11 cellular contexts compared by ENCODE assay signal in the genomic region with DNA sequence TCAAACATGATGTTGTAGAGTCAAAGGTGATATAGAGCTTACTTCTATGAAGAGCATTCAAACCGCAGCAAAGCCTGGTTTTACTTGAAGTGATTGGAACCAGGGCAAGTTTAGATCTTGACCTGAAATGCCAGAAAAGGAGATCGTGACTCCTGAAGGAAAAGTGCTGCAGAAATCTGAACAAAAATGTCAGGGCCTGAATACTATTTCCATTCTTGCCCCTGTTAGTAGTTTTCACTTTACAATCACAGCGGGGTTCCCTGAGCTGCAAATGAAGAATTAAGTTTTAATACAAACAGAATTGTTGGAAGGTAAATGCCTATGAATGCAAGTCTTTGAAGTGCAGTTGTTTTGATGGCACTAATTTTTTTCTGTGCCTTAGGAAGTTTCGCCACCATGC. TPM values are rescaled to one million over a fixed set of nuclear protein-coding genes. Genes with fewer than 3 reads are reported as not detected.
DNase-seq lines count a peak whose midpoint lies in the region; ATAC-seq and TF ChIP-seq lines count a peak whose summit lies in the region.
"Had no signal": no experiment of that assay in that cellular context is flagged by ENCODE, and none has a peak within 500 bp of the region (broad histone marks: within the 10 kb centered on the region; RNA-seq: fewer than 3 reads in every experiment).

No MANE protein-coding gene starts in this region.

- DNase-seq in breast epithelium (ENCODE audit: low spot score in 2 of 2) (no peak), MCF 10A (ENCODE audit: unreplicated experiment) (no peak), choroid plexus epithelial cell (ENCODE audit: low read depth) (peak; percentile 26), mesenchymal stem cell (no peak), type B pancreatic cell (ENCODE audit: extremely low spot score, unreplicated experiment) (no peak), T-helper 2 cell (no peak), islet precursor cell (no peak)
- DNase-seq: gastrocnemius medialis, retina had no signal

- TF ChIP-seq POLR2A in breast epithelium (IDR thresholded peaks at IDR 0.05), result no peak

- H3K27ac Mint-ChIP-seq in MCF 10A (ENCODE audit: low read depth, unreplicated experiment) (no peak overlapping the region), type B pancreatic cell (no peak overlapping the region)

- TF ChIP-seq CTCF in breast epithelium (IDR thresholded peaks at IDR 0.05) (no peak), MCF 10A (IDR thresholded peaks at IDR 0.05; ENCODE audit: unreplicated experiment) (no peak), choroid plexus epithelial cell (conservative IDR thresholded peaks at IDR 0.05; ENCODE audit: low read depth, low read length) (no peak), type B pancreatic cell (conservative IDR thresholded peaks at IDR 0.05) (no peak)

- H2AFZ ChIP-seq in mesenchymal stem cell (ENCODE audit: low read depth, low read length), result no peak overlapping the region

- no peak overlapping the region for H2BK120ac ChIP-seq in mesenchymal stem cell (ENCODE audit: low read depth, low read length)

- peaks cover 9% of the 10 kb centered on the region for H3K79me1 ChIP-seq in mesenchymal stem cell (replicated peaks; ENCODE audit: low read length, poor library complexity, severe bottlenecking)

- no TSS peak for BruUV-seq in MCF 10A (replicated peaks; lab: Mats Ljungman, UMichigan)

- no peak overlapping the region for H3K18ac ChIP-seq in mesenchymal stem cell (ENCODE audit: low read depth in 1 of 2, low read length in 2 of 2)

- no peak overlapping the region for H3K4ac ChIP-seq in mesenchymal stem cell (ENCODE audit: low read depth in 1 of 2, low read length in 2 of 2)

- no peak overlapping the region for H2BK5ac ChIP-seq in mesenchymal stem cell (ENCODE audit: low read depth, low read length, poor library complexity, severe bottlenecking)

- no peak overlapping the region for H4K91ac ChIP-seq in mesenchymal stem cell (ENCODE audit: low read length)

- H3K4me1 ChIP-seq in breast epithelium (peaks cover 0 to 4% of the 10 kb centered on the region in 2 donors), mesenchymal stem cell (ENCODE audit: control insufficient read depth, insufficient read depth, low read depth, low read length) (peaks cover 30% of the 10 kb centered on the region)

- H3K4me3 Mint-ChIP-seq in MCF 10A (ENCODE audit: unreplicated experiment), result no peak overlapping the region
- peak overlapping the region; percentile 99 for H3K4me3 Mint-ChIP-seq in type B pancreatic cell

- H3K27ac ChIP-seq in breast epithelium, result no peak overlapping the region
- H3K27ac ChIP-seq in mesenchymal stem cell (ENCODE audit: low read length, poor library complexity, severe bottlenecking), result no peak overlapping the region

- H3K9me3 ChIP-seq in breast epithelium (no peaks in the 10 kb centered on the region), mesenchymal stem cell (ENCODE audit: control insufficient read depth, low read length) (no peaks in the 10 kb centered on the region)
- H3K9me3 ChIP-seq: gastrocnemius medialis had no signal

- H3K4me2 ChIP-seq in mesenchymal stem cell (ENCODE audit: low read length, poor library complexity, severe bottlenecking), result no peak overlapping the region

- H3K9me3 Mint-ChIP-seq in MCF 10A (ENCODE audit: unreplicated experiment) (no peaks in the 10 kb centered on the region), type B pancreatic cell (no peaks in the 10 kb centered on the region)

- WGBS in mesenchymal stem cell, result 39% methylated on average over 4 of the region's 4 CpGs

- H3K36me3 ChIP-seq in breast epithelium (no peaks in the 10 kb centered on the region), mesenchymal stem cell (ENCODE audit: control insufficient read depth in 1 of 2, insufficient read depth in 2 of 2, low read depth in 1 of 2, low read length in 2 of 2) (peaks cover 0 to 4% of the 10 kb centered on the region in 2 experiments)
- H3K36me3 ChIP-seq: gastrocnemius medialis had no signal

- no peak overlapping the region for H2BK12ac ChIP-seq in mesenchymal stem cell (ENCODE audit: low read length in 2 of 2)

- peaks cover 6% of the 10 kb centered on the region for H3K36me3 Mint-ChIP-seq in MCF 10A (ENCODE audit: insufficient read depth, unreplicated experiment)
- peaks cover 25% of the 10 kb centered on the region for H3K36me3 Mint-ChIP-seq in type B pancreatic cell

- H3K23ac ChIP-seq in mesenchymal stem cell (ENCODE audit: low read length in 2 of 2), result no peak overlapping the region

- H4K8ac ChIP-seq in mesenchymal stem cell (ENCODE audit: low read length), result no peak overlapping the region

- ATAC-seq in GM19463 (IDR thresholded peaks at IDR 0.05; ENCODE audit: unreplicated experiment), result no peak
- ATAC-seq: activated CD4-positive, CD25-positive, alpha-beta regulatory T cell treated with anti-CD3 and anti-CD28 coated beads, Interleukin-2, amount 50 U/mL, for 24 hours; gastrocnemius medialis had no signal

- H2BK15ac ChIP-seq in mesenchymal stem cell (ENCODE audit: low read depth, poor library complexity, severe bottlenecking), result no peak overlapping the region

- H3K27me3 Mint-ChIP-seq in MCF 10A (ENCODE audit: insufficient read depth, unreplicated experiment) (no peaks in the 10 kb centered on the region), type B pancreatic cell (peaks cover 59% of the 10 kb centered on the region)

- H3K27me3 ChIP-seq in breast epithelium (peaks cover 0 to 50% of the 10 kb centered on the region in 2 donors), mesenchymal stem cell (ENCODE audit: control insufficient read depth in 1 of 2, insufficient read depth in 1 of 2, low read length in 2 of 2) (peaks cover 0 to 13% of the 10 kb centered on the region in 2 experiments)

- CTCF ChIA-PET in MCF 10A (lab: Yijun Ruan, JAX), result no interaction called here

- intact Hi-C loops in breast epithelium (cut with DNase I; ENCODE audit: low total_unique reads) (no loop called here), MCF 10A (cut with micrococcal nuclease) (loop anchor here (10.0 kb wide), 1 partner anchor 429 kb away; no protein-coding TSS in a partner anchor)

- H3K4me3 ChIP-seq in breast epithelium, result peak overlapping the region; percentile 65 to 73 (median 66)
- H3K4me3 ChIP-seq in choroid plexus epithelial cell (ENCODE audit: low read depth, low read length), result peak overlapping the region; percentile 73
- peak overlapping the region in 1 of 2 experiments; percentile 97 for H3K4me3 ChIP-seq in mesenchymal stem cell (ENCODE audit: insufficient read depth in 1 of 2, low read depth in 1 of 2, low read length in 2 of 2)

- H2AK5ac ChIP-seq in mesenchymal stem cell (ENCODE audit: low read length, severe bottlenecking), result no peak overlapping the region

- peak overlapping the region; percentile 91 for H3K9ac ChIP-seq in mesenchymal stem cell (ENCODE audit: low read length)

- POLR2A ChIA-PET in MCF 10A (lab: Yijun Ruan, JAX), result no interaction called here

- no peak overlapping the region for H3K14ac ChIP-seq in mesenchymal stem cell (ENCODE audit: low read length in 2 of 2)

- H3K4me1 Mint-ChIP-seq in MCF 10A (ENCODE audit: insufficient read depth, unreplicated experiment), result peaks cover 28% of the 10 kb centered on the region
- peaks cover 30% of the 10 kb centered on the region for H3K4me1 Mint-ChIP-seq in type B pancreatic cell (ENCODE audit: unreplicated experiment)

RNA-seq across cellular contexts. Expression of a gene that starts 4.1 kb away (rescaled TPM):
- total RNA-seq in breast epithelium (10 to 100 TPM; 15.7 to 20.3 (median 15.8) TPM), MCF 10A (2022) (8.4 and 10.2 TPM in 2 replicates), type B pancreatic cell (ENCODE audit: low replicate concordance) (7.4 and 105 TPM in 2 replicates)
- polyA plus RNA-seq in mesenchymal stem cell (2013, experiment 1 of 2), result 19.2 TPM
- 18.7 TPM for polyA plus RNA-seq in mesenchymal stem cell (2013, experiment 2 of 2)
